ENCODE assay signal across 1 cellular context in genomic region chr5:160262665-160263064, GRCh38.
TF ChIP-seq lines count a peak whose summit lies in the region.

No MANE protein-coding gene starts in this region.

TF ChIP-seq in K562, 482 proteins besides CTCF, POLR2A, EP300 and RAD21 (continued from another document and continues in another):
- TF ChIP-seq, protein P1, sequence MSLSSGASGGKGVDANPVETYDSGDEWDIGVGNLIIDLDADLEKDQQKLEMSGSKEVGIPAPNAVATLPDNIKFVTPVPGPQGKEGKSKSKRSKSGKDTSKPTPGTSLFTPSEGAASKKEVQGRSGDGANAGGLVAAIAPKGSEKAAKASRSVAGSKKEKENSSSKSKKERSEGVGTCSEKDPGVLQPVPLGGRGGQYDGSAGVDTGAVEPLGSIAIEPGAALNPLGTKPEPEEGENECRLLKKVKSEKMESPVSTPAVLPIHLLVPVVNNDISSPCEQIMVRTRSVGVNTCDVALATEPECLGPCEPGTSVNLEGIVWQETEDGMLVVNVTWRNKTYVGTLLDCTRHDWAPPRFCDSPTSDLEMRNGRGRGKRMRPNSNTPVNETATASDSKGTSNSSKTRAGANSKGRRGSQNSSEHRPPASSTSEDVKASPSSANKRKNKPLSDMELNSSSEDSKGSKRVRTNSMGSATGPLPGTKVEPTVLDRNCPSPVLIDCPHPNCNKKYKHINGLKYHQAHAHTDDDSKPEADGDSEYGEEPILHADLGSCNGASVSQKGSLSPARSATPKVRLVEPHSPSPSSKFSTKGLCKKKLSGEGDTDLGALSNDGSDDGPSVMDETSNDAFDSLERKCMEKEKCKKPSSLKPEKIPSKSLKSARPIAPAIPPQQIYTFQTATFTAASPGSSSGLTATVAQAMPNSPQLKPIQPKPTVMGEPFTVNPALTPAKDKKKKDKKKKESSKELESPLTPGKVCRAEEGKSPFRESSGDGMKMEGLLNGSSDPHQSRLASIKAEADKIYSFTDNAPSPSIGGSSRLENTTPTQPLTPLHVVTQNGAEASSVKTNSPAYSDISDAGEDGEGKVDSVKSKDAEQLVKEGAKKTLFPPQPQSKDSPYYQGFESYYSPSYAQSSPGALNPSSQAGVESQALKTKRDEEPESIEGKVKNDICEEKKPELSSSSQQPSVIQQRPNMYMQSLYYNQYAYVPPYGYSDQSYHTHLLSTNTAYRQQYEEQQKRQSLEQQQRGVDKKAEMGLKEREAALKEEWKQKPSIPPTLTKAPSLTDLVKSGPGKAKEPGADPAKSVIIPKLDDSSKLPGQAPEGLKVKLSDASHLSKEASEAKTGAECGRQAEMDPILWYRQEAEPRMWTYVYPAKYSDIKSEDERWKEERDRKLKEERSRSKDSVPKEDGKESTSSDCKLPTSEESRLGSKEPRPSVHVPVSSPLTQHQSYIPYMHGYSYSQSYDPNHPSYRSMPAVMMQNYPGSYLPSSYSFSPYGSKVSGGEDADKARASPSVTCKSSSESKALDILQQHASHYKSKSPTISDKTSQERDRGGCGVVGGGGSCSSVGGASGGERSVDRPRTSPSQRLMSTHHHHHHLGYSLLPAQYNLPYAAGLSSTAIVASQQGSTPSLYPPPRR (CRISPR knock-in tag; IDR thresholded peaks at IDR 0.05; ENCODE audit: borderline replicate concordance): no peak
- TF ChIP-seq PML (IDR thresholded peaks at IDR 0.05; ENCODE audit: low read length): no peak
- TF ChIP-seq PCBP1 (IDR thresholded peaks at IDR 0.05; ENCODE audit: low read depth, low read length, poor library complexity, severe bottlenecking): no peak
- TF ChIP-seq, protein P2, sequence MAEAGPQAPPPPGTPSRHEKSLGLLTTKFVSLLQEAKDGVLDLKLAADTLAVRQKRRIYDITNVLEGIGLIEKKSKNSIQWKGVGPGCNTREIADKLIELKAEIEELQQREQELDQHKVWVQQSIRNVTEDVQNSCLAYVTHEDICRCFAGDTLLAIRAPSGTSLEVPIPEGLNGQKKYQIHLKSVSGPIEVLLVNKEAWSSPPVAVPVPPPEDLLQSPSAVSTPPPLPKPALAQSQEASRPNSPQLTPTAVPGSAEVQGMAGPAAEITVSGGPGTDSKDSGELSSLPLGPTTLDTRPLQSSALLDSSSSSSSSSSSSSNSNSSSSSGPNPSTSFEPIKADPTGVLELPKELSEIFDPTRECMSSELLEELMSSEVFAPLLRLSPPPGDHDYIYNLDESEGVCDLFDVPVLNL (CRISPR knock-in tag; IDR thresholded peaks at IDR 0.05; ENCODE audit: low read depth): no peak
- no peak for TF ChIP-seq ZNF184 (CRISPR knock-in tag; IDR thresholded peaks at IDR 0.05)
- no peak for TF ChIP-seq SFPQ (IDR thresholded peaks at IDR 0.05; ENCODE audit: low read depth, low read length)
- no peak for TF ChIP-seq RBM14 (IDR thresholded peaks at IDR 0.05; ENCODE audit: borderline replicate concordance, insufficient read depth, low read depth, low read length)
- TF ChIP-seq POLR2G (IDR thresholded peaks at IDR 0.05; ENCODE audit: low read depth, low read length): no peak
- no peak for TF ChIP-seq FOXK1 (CRISPR knock-in tag; IDR thresholded peaks at IDR 0.05; ENCODE audit: borderline replicate concordance)
- TF ChIP-seq FOXP1 (CRISPR knock-in tag; IDR thresholded peaks at IDR 0.05): no peak
- no peak for TF ChIP-seq SRSF1 (IDR thresholded peaks at IDR 0.05; ENCODE audit: low read depth, low read length)
- no peak for TF ChIP-seq KDM2B (CRISPR knock-in tag; IDR thresholded peaks at IDR 0.05)
- TF ChIP-seq EZH2 (IDR thresholded peaks at IDR 0.05; ENCODE audit: borderline replicate concordance, low read depth, low read length): no peak
- TF ChIP-seq DNMT1 (IDR thresholded peaks at IDR 0.05): no peak
- TF ChIP-seq MXI1 (IDR thresholded peaks at IDR 0.05; ENCODE audit: low read depth, low read length): no peak
- TF ChIP-seq, protein P3, sequence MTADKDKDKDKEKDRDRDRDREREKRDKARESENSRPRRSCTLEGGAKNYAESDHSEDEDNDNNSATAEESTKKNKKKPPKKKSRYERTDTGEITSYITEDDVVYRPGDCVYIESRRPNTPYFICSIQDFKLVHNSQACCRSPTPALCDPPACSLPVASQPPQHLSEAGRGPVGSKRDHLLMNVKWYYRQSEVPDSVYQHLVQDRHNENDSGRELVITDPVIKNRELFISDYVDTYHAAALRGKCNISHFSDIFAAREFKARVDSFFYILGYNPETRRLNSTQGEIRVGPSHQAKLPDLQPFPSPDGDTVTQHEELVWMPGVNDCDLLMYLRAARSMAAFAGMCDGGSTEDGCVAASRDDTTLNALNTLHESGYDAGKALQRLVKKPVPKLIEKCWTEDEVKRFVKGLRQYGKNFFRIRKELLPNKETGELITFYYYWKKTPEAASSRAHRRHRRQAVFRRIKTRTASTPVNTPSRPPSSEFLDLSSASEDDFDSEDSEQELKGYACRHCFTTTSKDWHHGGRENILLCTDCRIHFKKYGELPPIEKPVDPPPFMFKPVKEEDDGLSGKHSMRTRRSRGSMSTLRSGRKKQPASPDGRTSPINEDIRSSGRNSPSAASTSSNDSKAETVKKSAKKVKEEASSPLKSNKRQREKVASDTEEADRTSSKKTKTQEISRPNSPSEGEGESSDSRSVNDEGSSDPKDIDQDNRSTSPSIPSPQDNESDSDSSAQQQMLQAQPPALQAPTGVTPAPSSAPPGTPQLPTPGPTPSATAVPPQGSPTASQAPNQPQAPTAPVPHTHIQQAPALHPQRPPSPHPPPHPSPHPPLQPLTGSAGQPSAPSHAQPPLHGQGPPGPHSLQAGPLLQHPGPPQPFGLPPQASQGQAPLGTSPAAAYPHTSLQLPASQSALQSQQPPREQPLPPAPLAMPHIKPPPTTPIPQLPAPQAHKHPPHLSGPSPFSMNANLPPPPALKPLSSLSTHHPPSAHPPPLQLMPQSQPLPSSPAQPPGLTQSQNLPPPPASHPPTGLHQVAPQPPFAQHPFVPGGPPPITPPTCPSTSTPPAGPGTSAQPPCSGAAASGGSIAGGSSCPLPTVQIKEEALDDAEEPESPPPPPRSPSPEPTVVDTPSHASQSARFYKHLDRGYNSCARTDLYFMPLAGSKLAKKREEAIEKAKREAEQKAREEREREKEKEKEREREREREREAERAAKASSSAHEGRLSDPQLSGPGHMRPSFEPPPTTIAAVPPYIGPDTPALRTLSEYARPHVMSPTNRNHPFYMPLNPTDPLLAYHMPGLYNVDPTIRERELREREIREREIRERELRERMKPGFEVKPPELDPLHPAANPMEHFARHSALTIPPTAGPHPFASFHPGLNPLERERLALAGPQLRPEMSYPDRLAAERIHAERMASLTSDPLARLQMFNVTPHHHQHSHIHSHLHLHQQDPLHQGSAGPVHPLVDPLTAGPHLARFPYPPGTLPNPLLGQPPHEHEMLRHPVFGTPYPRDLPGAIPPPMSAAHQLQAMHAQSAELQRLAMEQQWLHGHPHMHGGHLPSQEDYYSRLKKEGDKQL (CRISPR knock-in tag; IDR thresholded peaks at IDR 0.05; ENCODE audit: borderline replicate concordance): no peak
- peak; percentile 65 for TF ChIP-seq NFIC (IDR thresholded peaks at IDR 0.05)
- TF ChIP-seq SRSF9 (IDR thresholded peaks at IDR 0.05; ENCODE audit: borderline replicate concordance, low read depth, low read length): no peak
- no peak for TF ChIP-seq FOXJ2 (tag; IDR thresholded peaks at IDR 0.05)
- TF ChIP-seq, protein P4, sequence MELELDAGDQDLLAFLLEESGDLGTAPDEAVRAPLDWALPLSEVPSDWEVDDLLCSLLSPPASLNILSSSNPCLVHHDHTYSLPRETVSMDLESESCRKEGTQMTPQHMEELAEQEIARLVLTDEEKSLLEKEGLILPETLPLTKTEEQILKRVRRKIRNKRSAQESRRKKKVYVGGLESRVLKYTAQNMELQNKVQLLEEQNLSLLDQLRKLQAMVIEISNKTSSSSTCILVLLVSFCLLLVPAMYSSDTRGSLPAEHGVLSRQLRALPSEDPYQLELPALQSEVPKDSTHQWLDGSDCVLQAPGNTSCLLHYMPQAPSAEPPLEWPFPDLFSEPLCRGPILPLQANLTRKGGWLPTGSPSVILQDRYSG (tag; conservative IDR thresholded peaks at IDR 0.05; ENCODE audit: low read depth): no peak
- TF ChIP-seq LEF1 (IDR thresholded peaks at IDR 0.05): no peak
- peak; percentile 14; the same call in 1 of the 2 replicates for TF ChIP-seq PHF8 (IDR thresholded peaks at IDR 0.05; ENCODE audit: borderline replicate concordance, low read length)
- TF ChIP-seq RBFOX2 (IDR thresholded peaks at IDR 0.05; ENCODE audit: low read depth, low read length): no peak
- TF ChIP-seq, protein P5, sequence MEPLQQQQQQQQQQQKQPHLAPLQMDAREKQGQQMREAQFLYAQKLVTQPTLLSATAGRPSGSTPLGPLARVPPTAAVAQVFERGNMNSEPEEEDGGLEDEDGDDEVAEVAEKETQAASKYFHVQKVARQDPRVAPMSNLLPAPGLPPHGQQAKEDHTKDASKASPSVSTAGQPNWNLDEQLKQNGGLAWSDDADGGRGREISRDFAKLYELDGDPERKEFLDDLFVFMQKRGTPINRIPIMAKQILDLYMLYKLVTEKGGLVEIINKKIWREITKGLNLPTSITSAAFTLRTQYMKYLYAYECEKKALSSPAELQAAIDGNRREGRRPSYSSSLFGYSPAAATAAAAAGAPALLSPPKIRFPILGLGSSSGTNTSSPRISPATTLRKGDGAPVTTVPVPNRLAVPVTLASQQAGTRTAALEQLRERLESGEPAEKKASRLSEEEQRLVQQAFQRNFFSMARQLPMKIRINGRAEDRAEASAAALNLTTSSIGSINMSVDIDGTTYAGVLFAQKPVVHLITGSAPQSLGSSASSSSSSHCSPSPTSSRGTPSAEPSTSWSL (CRISPR knock-in tag; IDR thresholded peaks at IDR 0.05; ENCODE audit: borderline replicate concordance): no peak
- no peak for TF ChIP-seq CBX5 (IDR thresholded peaks at IDR 0.05; ENCODE audit: borderline replicate concordance, low read depth)
- TF ChIP-seq SMARCC2 (IDR thresholded peaks at IDR 0.05; ENCODE audit: low read depth): no peak
- TF ChIP-seq COPS2 (conservative IDR thresholded peaks at IDR 0.05): no peak
- no peak for TF ChIP-seq SIN3A (IDR thresholded peaks at IDR 0.05; ENCODE audit: borderline replicate concordance in 2 of 2, control insufficient read depth in 1 of 2, low read depth in 2 of 2, low read length in 2 of 2)
- no peak for TF ChIP-seq NBN (IDR thresholded peaks at IDR 0.05; ENCODE audit: low read depth)
- TF ChIP-seq NCOA2 (IDR thresholded peaks at IDR 0.05; ENCODE audit: partially characterized antibody in 2 of 2): no peak
- no peak for TF ChIP-seq NR4A1 (CRISPR knock-in tag; IDR thresholded peaks at IDR 0.05)
- no peak for TF ChIP-seq NR4A1 (tag; IDR thresholded peaks at IDR 0.05)
- TF ChIP-seq, protein P6, sequence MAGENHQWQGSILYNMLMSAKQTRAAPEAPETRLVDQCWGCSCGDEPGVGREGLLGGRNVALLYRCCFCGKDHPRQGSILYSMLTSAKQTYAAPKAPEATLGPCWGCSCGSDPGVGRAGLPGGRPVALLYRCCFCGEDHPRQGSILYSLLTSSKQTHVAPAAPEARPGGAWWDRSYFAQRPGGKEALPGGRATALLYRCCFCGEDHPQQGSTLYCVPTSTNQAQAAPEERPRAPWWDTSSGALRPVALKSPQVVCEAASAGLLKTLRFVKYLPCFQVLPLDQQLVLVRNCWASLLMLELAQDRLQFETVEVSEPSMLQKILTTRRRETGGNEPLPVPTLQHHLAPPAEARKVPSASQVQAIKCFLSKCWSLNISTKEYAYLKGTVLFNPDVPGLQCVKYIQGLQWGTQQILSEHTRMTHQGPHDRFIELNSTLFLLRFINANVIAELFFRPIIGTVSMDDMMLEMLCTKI (IDR thresholded peaks at IDR 0.05; ENCODE audit: partially characterized antibody): no peak
- TF ChIP-seq GATAD2A (IDR thresholded peaks at IDR 0.05): no peak
- no peak for TF ChIP-seq PYGO2 (tag; IDR thresholded peaks at IDR 0.05)
- TF ChIP-seq PTTG1 (tag; IDR thresholded peaks at IDR 0.05; ENCODE audit: low read depth): no peak
- TF ChIP-seq RBM25 (IDR thresholded peaks at IDR 0.05; ENCODE audit: low read depth, low read length, severe bottlenecking): no peak
- TF ChIP-seq NCOR1 (IDR thresholded peaks at IDR 0.05): peak; percentile 83
- TF ChIP-seq ZNF146 (CRISPR knock-in tag; IDR thresholded peaks at IDR 0.05; ENCODE audit: unreplicated experiment): no peak
- no peak for TF ChIP-seq NFE2L1 (tag; IDR thresholded peaks at IDR 0.05; ENCODE audit: borderline replicate concordance, low read depth)
- TF ChIP-seq ZNF717 (CRISPR knock-in tag; IDR thresholded peaks at IDR 0.05): no peak
- no peak for TF ChIP-seq ZNF77 (CRISPR knock-in tag; IDR thresholded peaks at IDR 0.05)
- TF ChIP-seq, protein P7, sequence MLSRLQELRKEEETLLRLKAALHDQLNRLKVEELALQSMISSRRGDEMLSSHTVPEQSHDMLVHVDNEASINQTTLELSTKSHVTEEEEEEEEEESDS (CRISPR knock-in tag; IDR thresholded peaks at IDR 0.05): no peak
- no peak for TF ChIP-seq HDAC6 (IDR thresholded peaks at IDR 0.05; ENCODE audit: low read depth, low read length)
- peak; percentile 79 for TF ChIP-seq SMARCA4 (IDR thresholded peaks at IDR 0.05)
- no peak for TF ChIP-seq NR1H2 (CRISPR knock-in tag; IDR thresholded peaks at IDR 0.05)
- no peak for TF ChIP-seq FOXP4 (CRISPR knock-in tag; IDR thresholded peaks at IDR 0.05; ENCODE audit: borderline replicate concordance)
- no peak for TF ChIP-seq FIP1L1 (IDR thresholded peaks at IDR 0.05; ENCODE audit: low read depth, low read length, poor library complexity, severe bottlenecking)
